Comparison of ENCODE assay signal across 8 cellular contexts in genomic region chr11:11987503-11988022, GRCh38. TPM values are rescaled to one million over a fixed set of nuclear protein-coding genes. Genes with fewer than 3 reads are reported as not detected.
DNase-seq lines count a peak whose midpoint lies in the region; ATAC-seq and TF ChIP-seq lines count a peak whose summit lies in the region.

No MANE protein-coding gene starts in this region.

- DNase-seq in heart left ventricle (no peak), Right ventricle myocardium inferior (ENCODE audit: missing footprints) (no peak), SK-N-MC (ENCODE audit: low read depth, low spot score) (no peak), fibroblast of the aortic adventitia (ENCODE audit: low read depth) (peak; percentile 42), type B pancreatic cell (ENCODE audit: extremely low spot score, unreplicated experiment) (no peak), NCI-H1417 (lab: John Stamatoyannopoulos, UW) (no peak), 8988T (no peak)
- DNase-seq in stimulated activated CD4-positive, alpha-beta T cell treated with anti-CD3 and anti-CD28 coated beads, Interleukin-4, amount 100 ng/mL, for 24 hours, result no peak

- H3K36me3 Mint-ChIP-seq in type B pancreatic cell, result peaks cover 3% of the 10 kb centered on the region

- TF ChIP-seq CTCF in heart left ventricle (IDR thresholded peaks at IDR 0.05) (peak in 6 of 12 donors; percentile 7 to 36 (median 23)), fibroblast of the aortic adventitia (IDR thresholded peaks at IDR 0.05; ENCODE audit: insufficient read depth, low read length) (peak; percentile 51), type B pancreatic cell (conservative IDR thresholded peaks at IDR 0.05) (peak; percentile 69)

- H3K27ac ChIP-seq in heart left ventricle, result peak overlapping the region in 9 of 12 donors; percentile 20 to 90 (median 60)
- peak overlapping the region; percentile 82 for H3K27ac ChIP-seq in SK-N-MC

- peak overlapping the region; percentile 20 for H3K27ac Mint-ChIP-seq in type B pancreatic cell

- WGBS in heart left ventricle, 4 donors, result 88 to 100% (median 93%) methylated on average over 1 of the region's 1 CpG

- peaks cover 6 to 85% (median 54%) of the 10 kb centered on the region in 12 donors for H3K4me1 ChIP-seq in heart left ventricle

- TF ChIP-seq POLR2A in heart left ventricle (IDR thresholded peaks at IDR 0.05), result no peak

- H3K4me3 ChIP-seq in heart left ventricle (no peak overlapping the region), SK-N-MC (no peak overlapping the region; the same call in 1 of the 2 replicates), fibroblast of the aortic adventitia (ENCODE audit: low read depth, low read length) (no peak overlapping the region)

- H3K36me3 ChIP-seq in heart left ventricle (no peaks in the 10 kb centered on the region), SK-N-MC (ENCODE audit: insufficient read depth, low read length) (no peaks in the 10 kb centered on the region)

- no peaks in the 10 kb centered on the region for H3K9me3 ChIP-seq in heart left ventricle
- H3K9me3 ChIP-seq in SK-N-MC (ENCODE audit: low read depth, low read length), result no peaks in the 10 kb centered on the region

- H3K27me3 Mint-ChIP-seq in type B pancreatic cell, result no peaks in the 10 kb centered on the region

- no peaks in the 10 kb centered on the region for H3K27me3 ChIP-seq in heart left ventricle

- H3K4me1 Mint-ChIP-seq in type B pancreatic cell (ENCODE audit: unreplicated experiment), result peaks cover 20% of the 10 kb centered on the region

- no peak overlapping the region for H3K9ac ChIP-seq in SK-N-MC (ENCODE audit: insufficient read length)

- no peaks in the 10 kb centered on the region for H3K9me3 Mint-ChIP-seq in type B pancreatic cell

- ATAC-seq in heart left ventricle (no peak), Right ventricle myocardium inferior (no peak)

- intact Hi-C loops in heart left ventricle (cut with DNase I) (no loop called here), Right ventricle myocardium inferior (cut with DNase I) (loop anchor here (2.0 to 5.0 kb wide), 2 partner anchors 13 to 55 kb away; no protein-coding TSS in a partner anchor)

- no peak overlapping the region for H3K4me3 Mint-ChIP-seq in type B pancreatic cell

RNA-seq across cellular contexts. Expression of gene DKK3, which starts 20.9 kb away (rescaled TPM):
- 100 to 1,000 TPM; 405 to 851 (median 724) TPM for total RNA-seq in heart left ventricle
- 100 to 1,000 TPM; 117 to 396 TPM for polyA plus RNA-seq in heart left ventricle
- 515 TPM for total RNA-seq in Right ventricle myocardium inferior
- 94.3 and 334 TPM in 2 replicates for total RNA-seq in fibroblast of the aortic adventitia (ENCODE audit: low replicate concordance)
- total RNA-seq in type B pancreatic cell (ENCODE audit: low replicate concordance), result 9.9 and 36.3 TPM in 2 replicates
